In the genomic region with DNA sequence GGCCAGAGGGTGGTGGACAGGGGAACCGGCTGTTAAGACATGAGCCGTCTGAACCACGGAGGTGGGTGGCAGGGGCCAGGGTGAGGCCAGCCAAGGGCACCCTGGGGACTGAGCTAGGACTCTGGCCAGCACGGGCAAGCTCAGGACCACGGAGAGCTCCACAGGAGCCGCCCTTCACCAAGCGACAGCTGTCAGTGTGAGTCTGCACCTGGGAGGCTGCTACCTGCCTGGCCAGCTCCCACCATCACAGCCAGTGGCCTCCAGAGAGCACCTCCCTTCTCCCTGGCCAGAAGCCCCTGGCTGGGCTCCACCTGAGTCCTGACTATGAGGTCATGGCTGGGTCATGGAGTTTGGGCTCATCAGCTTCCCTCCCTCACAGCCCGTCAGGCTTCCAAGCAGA, we compare ENCODE assay signal across 1 cellular context.
TF ChIP-seq lines count a peak whose summit lies in the region.

No MANE protein-coding gene starts in this region.

TF ChIP-seq in IMR-90, 13 proteins besides CTCF, POLR2A, EP300 and RAD21:
- TF ChIP-seq RFX5 (IDR thresholded peaks at IDR 0.05; ENCODE audit: low read depth, low read length) (no peak), MAFK (IDR thresholded peaks at IDR 0.05; ENCODE audit: low read depth, low read length) (no peak), SMC3 (IDR thresholded peaks at IDR 0.05; ENCODE audit: low read depth, low read length) (no peak), FOS (IDR thresholded peaks at IDR 0.05; ENCODE audit: low read depth, low read length) (no peak), NFE2L2 (IDR thresholded peaks at IDR 0.05; ENCODE audit: low read depth, low read length) (no peak), MXI1 (IDR thresholded peaks at IDR 0.05; ENCODE audit: borderline replicate concordance, low read depth, low read length) (no peak), RCOR1 (IDR thresholded peaks at IDR 0.05; ENCODE audit: insufficient replicate concordance, low read length) (no peak), ELK1 (IDR thresholded peaks at IDR 0.05; ENCODE audit: borderline replicate concordance, low read depth, low read length) (no peak), BHLHE40 (IDR thresholded peaks at IDR 0.05; ENCODE audit: low read depth, low read length) (no peak), CHD1 (IDR thresholded peaks at IDR 0.05; ENCODE audit: low read depth, low read length) (no peak), MAZ (IDR thresholded peaks at IDR 0.05; ENCODE audit: borderline replicate concordance, low read depth, low read length) (no peak), CEBPB (IDR thresholded peaks at IDR 0.05; ENCODE audit: low read depth, low read length) (no peak)
- TF ChIP-seq, protein P1, sequence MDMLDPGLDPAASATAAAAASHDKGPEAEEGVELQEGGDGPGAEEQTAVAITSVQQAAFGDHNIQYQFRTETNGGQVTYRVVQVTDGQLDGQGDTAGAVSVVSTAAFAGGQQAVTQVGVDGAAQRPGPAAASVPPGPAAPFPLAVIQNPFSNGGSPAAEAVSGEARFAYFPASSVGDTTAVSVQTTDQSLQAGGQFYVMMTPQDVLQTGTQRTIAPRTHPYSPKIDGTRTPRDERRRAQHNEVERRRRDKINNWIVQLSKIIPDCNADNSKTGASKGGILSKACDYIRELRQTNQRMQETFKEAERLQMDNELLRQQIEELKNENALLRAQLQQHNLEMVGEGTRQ (IDR thresholded peaks at IDR 0.05; ENCODE audit: low read depth, low read length) = no peak
